Comparison of ENCODE assay signal across 32 cellular contexts in the genomic region with DNA sequence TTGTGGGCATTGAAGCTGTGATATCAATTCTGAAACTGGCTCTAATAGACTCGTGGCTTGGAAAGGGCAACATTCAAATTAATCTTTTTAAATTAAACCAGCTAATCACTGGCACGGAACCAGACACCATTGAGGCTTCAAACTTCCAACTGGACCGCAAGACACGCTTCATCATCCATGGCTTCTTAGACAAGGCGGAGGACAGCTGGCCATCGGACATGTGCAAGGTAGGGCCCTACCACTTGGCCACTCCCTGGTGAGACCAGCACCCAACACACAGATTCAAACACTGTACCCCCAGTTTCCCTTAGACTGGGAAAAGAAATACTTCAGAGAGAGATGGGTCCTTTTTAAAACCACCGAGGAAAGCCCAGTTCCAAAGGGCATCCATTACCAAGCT. TPM values are rescaled to one million over a fixed set of nuclear protein-coding genes. Genes with fewer than 3 reads are reported as not detected.
"Had no signal": no experiment of that assay in that cellular context is flagged by ENCODE, and none has a peak within 500 bp of the region (broad histone marks: within the 10 kb centered on the region; RNA-seq: fewer than 3 reads in every experiment).

No MANE protein-coding gene starts in this region.

- H3K4me1 ChIP-seq: ascending aorta, breast epithelium had no signal

- H3K36me3 ChIP-seq: ascending aorta, brain microvascular endothelial cell had no signal

- H3K4me3 ChIP-seq: ascending aorta, breast epithelium had no signal

- DNase-seq: activated B cell treated with CpG ODN at 0.5 μM for 24 hours; activated CD4-positive, alpha-beta memory T cell treated with anti-CD3 and anti-CD28 coated beads for 36 hours; activated CD4-positive, alpha-beta T cell treated with anti-CD3 and anti-CD28 coated beads for 4 hours; activated CD4-positive, alpha-beta T cell treated with anti-CD3 and anti-CD28 coated beads, Interleukin-2, amount 10 ng/mL, durations not matched to agents 24 days and 14 days; activated CD4-positive, alpha-beta T cell treated with anti-CD3 and anti-CD28 coated beads, Interleukin-2, amount 50 U/mL, for 1 hour; activated CD4-positive, alpha-beta T cell treated with anti-CD3 and anti-CD28 coated beads, Interleukin-2, amount 50 U/mL, for 4 hours; activated CD4-positive, CD25-positive, alpha-beta regulatory T cell treated with anti-CD3 and anti-CD28 coated beads, Interleukin-2, amount 50 U/mL, for 72 hours; activated CD8-positive, alpha-beta memory T cell treated with anti-CD3 and anti-CD28 coated beads, Interleukin-2, amount 50 U/mL, for 48 hours; activated CD8-positive, alpha-beta T cell treated with anti-CD3 and anti-CD28 coated beads for 36 hours; activated effector memory CD4-positive, alpha-beta T cell treated with Interleukin-2 at 50 U/mL for 16 hours; activated gamma-delta T cell; activated naive CD4-positive, alpha-beta T cell treated with anti-CD3 and anti-CD28 coated beads, Interleukin-2, amount 10 ng/mL, durations not matched to agents 7 days and 5 days; activated naive CD4-positive, alpha-beta T cell treated with Interleukin-2 at 50 U/mL for 16 hours; activated naive CD8-positive, alpha-beta T cell treated with anti-CD3 and anti-CD28 coated beads, Interleukin-2, amount 10 ng/mL, durations not matched to agents 7 days and 5 days; activated naive CD8-positive, alpha-beta T cell treated with anti-CD3 and anti-CD28 coated beads, Interleukin-2, amount 50 U/mL, for 24 hours; activated T-cell treated with anti-CD3 and anti-CD28 coated beads, Interleukin-2, amount 50 U/mL, for 24 hours; activated T-cell treated with anti-CD3 and anti-CD28 coated beads, Interleukin-2, amount 50 U/mL, for 48 hours; amygdala; anterior cingulate cortex; brain microvascular endothelial cell; central memory CD4-positive, alpha-beta T cell; SW 1271; T-helper 1 cell; T-helper 2 cell; T-helper 9 cell had no signal

- H3K9me3 ChIP-seq: ascending aorta, breast epithelium had no signal

- ATAC-seq: activated CD8-positive, alpha-beta T cell treated with anti-CD3 and anti-CD28 coated beads for 36 hours; activated naive CD8-positive, alpha-beta T cell treated with anti-CD3 and anti-CD28 coated beads, Interleukin-2, amount 50 U/mL, for 24 hours had no signal

- H3K27me3 ChIP-seq: ascending aorta, brain microvascular endothelial cell had no signal

- FAIRE-seq: TTC549 had no signal

- H3K27ac ChIP-seq: ascending aorta, brain microvascular endothelial cell, breast epithelium, VCaP had no signal

RNA-seq across cellular contexts. Expression of a gene that starts 5.1 kb away (rescaled TPM):
- total RNA-seq: activated B cell treated with CpG ODN at 0.5 μM for 24 hours; activated CD4-positive, alpha-beta memory T cell treated with anti-CD3 and anti-CD28 coated beads for 36 hours; activated CD4-positive, alpha-beta T cell treated with anti-CD3 and anti-CD28 coated beads, Interleukin-2, amount 10 ng/mL, durations not matched to agents 24 days and 14 days; activated CD8-positive, alpha-beta memory T cell treated with anti-CD3 and anti-CD28 coated beads for 36 hours; activated CD8-positive, alpha-beta T cell treated with anti-CD3 and anti-CD28 coated beads for 36 hours; activated naive CD8-positive, alpha-beta T cell treated with anti-CD3 and anti-CD28 coated beads, Interleukin-2, amount 10 ng/mL, durations not matched to agents 7 days and 5 days; activated T-helper 2 cell treated with anti-CD3 and anti-CD28 coated beads, Interferon-gamma antibody, Interleukin-2, Interleukin-4, amounts not matched to agents 10 μg/mL and 5 μg/mL and 100 μg/mL, durations not matched to agents 14 hours and 24 hours and 36 hours; ascending aorta; breast epithelium; cardiac septum had no signal

RNA-seq across cellular contexts. Expression of a gene that starts 35.1 kb away (rescaled TPM):
- total RNA-seq: activated B cell treated with CpG ODN at 0.5 μM for 24 hours; activated CD4-positive, alpha-beta memory T cell treated with anti-CD3 and anti-CD28 coated beads for 36 hours; activated CD4-positive, alpha-beta T cell treated with anti-CD3 and anti-CD28 coated beads, Interleukin-2, amount 10 ng/mL, durations not matched to agents 24 days and 14 days; activated CD8-positive, alpha-beta memory T cell treated with anti-CD3 and anti-CD28 coated beads for 36 hours; activated CD8-positive, alpha-beta T cell treated with anti-CD3 and anti-CD28 coated beads for 36 hours; activated naive CD8-positive, alpha-beta T cell treated with anti-CD3 and anti-CD28 coated beads, Interleukin-2, amount 10 ng/mL, durations not matched to agents 7 days and 5 days; activated T-helper 2 cell treated with anti-CD3 and anti-CD28 coated beads, Interferon-gamma antibody, Interleukin-2, Interleukin-4, amounts not matched to agents 10 μg/mL and 5 μg/mL and 100 μg/mL, durations not matched to agents 14 hours and 24 hours and 36 hours; ascending aorta; breast epithelium; cardiac septum had no signal
